ENCODE assay signal across 10 cellular contexts in genomic region chr17:76700290-76700626, GRCh38. TPM values are rescaled to one million over a fixed set of nuclear protein-coding genes. Genes with fewer than 3 reads are reported as not detected.
DNase-seq lines count a peak whose midpoint lies in the region; ATAC-seq and TF ChIP-seq lines count a peak whose summit lies in the region.
"Had no signal": no experiment of that assay in that cellular context is flagged by ENCODE, and none has a peak within 500 bp of the region (broad histone marks: within the 10 kb centered on the region; RNA-seq: fewer than 3 reads in every experiment).

No MANE protein-coding gene starts in this region.

- H3K9me2 ChIP-seq in GM23248 (ENCODE audit: insufficient read depth) (no peaks in the 10 kb centered on the region), hepatocyte (replicated peaks; ENCODE audit: insufficient read depth) (no peaks in the 10 kb centered on the region)

- no peaks in the 10 kb centered on the region; the same call in 1 of the 2 replicates for H4K20me1 ChIP-seq in GM23248 (ENCODE audit: insufficient read depth)
- peaks cover 15% of the 10 kb centered on the region for H4K20me1 ChIP-seq in hepatocyte (ENCODE audit: insufficient read depth, poor library complexity, severe bottlenecking)

- DNase-seq in GM23248 (peak; percentile 52), adipocyte (ENCODE audit: low read depth) (no peak), hepatocyte (ENCODE audit: low spot score) (no peak), C1 segment of cervical spinal cord (lab: John Stamatoyannopoulos, UW) (no peak), ACHN (no peak)
- DNase-seq: foreskin melanocyte; stimulated activated CD4-positive, alpha-beta T cell treated with anti-CD3 and anti-CD28 coated beads, Interleukin-12 subunit alpha, Interleukin-12 subunit beta, amount 100 ng/mL, for 4 hours had no signal

- peak overlapping the region; percentile 86 for H3K9ac ChIP-seq in GM23248
- peak overlapping the region; percentile 78 for H3K9ac ChIP-seq in adipocyte (ENCODE audit: low read length)
- peak overlapping the region; percentile 72 for H3K9ac ChIP-seq in skeletal muscle satellite cell (ENCODE audit: low read depth, low read length)

- H3K9me3 ChIP-seq in GM23248 (ENCODE audit: low read depth): no peaks in the 10 kb centered on the region
- no peaks in the 10 kb centered on the region for H3K9me3 ChIP-seq in adipocyte (ENCODE audit: control insufficient read depth, low read length)
- H3K9me3 ChIP-seq in hepatocyte (ENCODE audit: low read depth): no peaks in the 10 kb centered on the region
- H3K9me3 ChIP-seq in skeletal muscle satellite cell (replicated peaks; ENCODE audit: low read length): no peaks in the 10 kb centered on the region

- TF ChIP-seq CTCF in hepatocyte (IDR thresholded peaks at IDR 0.05; ENCODE audit: poor library complexity): no peak

- in situ Hi-C loops in GM23248 (cut with MboI) (no loop called here), ACHN (cut with HindIII; ENCODE audit: low pct_ligation_motif_present, low pct_unique_long_range_greater_than_20kb, low sequenced_read_pairs) (no loop called here)

- no peaks in the 10 kb centered on the region for H3K36me3 ChIP-seq in GM23248 (ENCODE audit: low read depth)
- H3K36me3 ChIP-seq in adipocyte (ENCODE audit: control insufficient read depth, insufficient read depth, low read length, severe bottlenecking): no peaks in the 10 kb centered on the region
- H3K36me3 ChIP-seq in hepatocyte (replicated peaks; ENCODE audit: insufficient read depth, low read depth): no peaks in the 10 kb centered on the region
- H3K36me3 ChIP-seq in skeletal muscle satellite cell (ENCODE audit: insufficient read depth, low read length): peaks cover 1% of the 10 kb centered on the region

- H3K4me2 ChIP-seq in GM23248 (ENCODE audit: unreplicated experiment) (peak overlapping the region; percentile 86), hepatocyte (peak overlapping the region; percentile 63), skeletal muscle satellite cell (ENCODE audit: low read length) (peak overlapping the region; percentile 85)

- H3K27ac ChIP-seq in GM23248 (peak overlapping the region; percentile 98), hepatocyte (peak overlapping the region; percentile 77)

- H2AFZ ChIP-seq in GM23248: peak overlapping the region; percentile 25; the same call in 1 of the 2 replicates
- H2AFZ ChIP-seq in hepatocyte: no peak overlapping the region

- H3K79me2 ChIP-seq in GM23248 (ENCODE audit: insufficient read depth) (peaks cover 100% of the 10 kb centered on the region), hepatocyte (peaks cover 81% of the 10 kb centered on the region)

- H3K4me1 ChIP-seq in GM23248 (ENCODE audit: insufficient read depth) (peaks cover 68% of the 10 kb centered on the region), adipocyte (ENCODE audit: control insufficient read depth, insufficient read depth, low read length) (peaks cover 60% of the 10 kb centered on the region), hepatocyte (ENCODE audit: insufficient read depth) (peaks cover 39% of the 10 kb centered on the region), skeletal muscle satellite cell (ENCODE audit: control insufficient read depth, insufficient read depth, low read length) (peaks cover 68% of the 10 kb centered on the region)

- no peaks in the 10 kb centered on the region for H3K27me3 ChIP-seq in GM23248 (replicated peaks; ENCODE audit: insufficient read depth)
- no peaks in the 10 kb centered on the region for H3K27me3 ChIP-seq in adipocyte (replicated peaks; ENCODE audit: control insufficient read depth, insufficient read depth, low read length)
- H3K27me3 ChIP-seq in hepatocyte: no peaks in the 10 kb centered on the region
- H3K27me3 ChIP-seq in skeletal muscle satellite cell (ENCODE audit: control insufficient read depth, insufficient read depth, low read length): no peaks in the 10 kb centered on the region

- H3K4me3 ChIP-seq in GM23248 (peak overlapping the region; percentile 67), adipocyte (ENCODE audit: low read length) (peak overlapping the region; percentile 50), hepatocyte (no peak overlapping the region), skeletal muscle satellite cell (ENCODE audit: low read length) (peak overlapping the region; percentile 50)

- ATAC-seq in GM18873 (IDR thresholded peaks at IDR 0.05; ENCODE audit: low FRiP score, unreplicated experiment) (no peak), HG03571 (IDR thresholded peaks at IDR 0.05; ENCODE audit: unreplicated experiment) (no peak)

- peaks cover 59% of the 10 kb centered on the region for H3F3A ChIP-seq in GM23248 (ENCODE audit: insufficient read depth)

- 11 to 12% methylated on average over 9 of the region's 9 CpGs for WGBS in GM23248 (ENCODE audit: low coverage in 1 of 2, low lambda C conversion rate in 2 of 2, missing lambda C conversion rate in 2 of 2), 2 experiments
- 83% methylated on average over 9 of the region's 9 CpGs for WGBS in hepatocyte (ENCODE audit: low lambda C conversion rate, missing lambda C conversion rate)

RNA-seq across cellular contexts. Expression of gene MXRA7, which starts 10.5 kb away (rescaled TPM):
- 483 and 625 TPM in 2 replicates for total RNA-seq in GM23248 (2014; rRNA removed; shearing (Covaris generic))
- polyA plus RNA-seq in GM23248 (2016; fragmentation: Nextera tagmentation; extraction: Ambion mirVana) (46.8 and 48.0 TPM in 2 replicates), hepatocyte (117 and 138 TPM in 2 replicates)
- total RNA-seq in hepatocyte: 101 and 102 TPM in 2 replicates
- total RNA-seq in skeletal muscle satellite cell (2012; rRNA removed): 186 and 268 TPM in 2 replicates

RNA-seq across cellular contexts. Expression of gene JMJD6, which starts 26.1 kb away (rescaled TPM):
- total RNA-seq in GM23248 (2014; rRNA removed; shearing (Covaris generic)): 19.0 and 33.3 TPM in 2 replicates
- polyA plus RNA-seq in GM23248 (2016; fragmentation: Nextera tagmentation; extraction: Ambion mirVana) (40.0 and 41.5 TPM in 2 replicates), hepatocyte (34.5 and 44.8 TPM in 2 replicates)
- 19.3 and 19.5 TPM in 2 replicates for total RNA-seq in hepatocyte
- 21.0 and 22.7 TPM in 2 replicates for total RNA-seq in skeletal muscle satellite cell (2012; rRNA removed)

RNA-seq across cellular contexts. Expression of gene METTL23, which starts 26.4 kb away (rescaled TPM):
- total RNA-seq in GM23248 (2014; rRNA removed; shearing (Covaris generic)): 22.5 and 35.6 TPM in 2 replicates
- polyA plus RNA-seq in GM23248 (2016; fragmentation: Nextera tagmentation; extraction: Ambion mirVana): 49.9 and 54.8 TPM in 2 replicates
- 36.6 and 36.8 TPM in 2 replicates for total RNA-seq in hepatocyte
- polyA plus RNA-seq in hepatocyte: 48.0 and 56.5 TPM in 2 replicates
- total RNA-seq in skeletal muscle satellite cell (2012; rRNA removed): 25.1 and 32.2 TPM in 2 replicates

RNA-seq across cellular contexts. Expression of gene SRSF2, which starts 36.9 kb away (rescaled TPM):
- total RNA-seq in GM23248 (2014; rRNA removed; shearing (Covaris generic)): 147 and 165 TPM in 2 replicates
- polyA plus RNA-seq in GM23248 (2016; fragmentation: Nextera tagmentation; extraction: Ambion mirVana) (116 and 123 TPM in 2 replicates), hepatocyte (152 and 173 TPM in 2 replicates)
- 152 and 157 TPM in 2 replicates for total RNA-seq in hepatocyte
- total RNA-seq in skeletal muscle satellite cell (2012; rRNA removed): 193 and 226 TPM in 2 replicates

RNA-seq across cellular contexts. Expression of gene MFSD11, which starts 37.7 kb away (rescaled TPM):
- 29.8 and 30.6 TPM in 2 replicates for total RNA-seq in GM23248 (2014; rRNA removed; shearing (Covaris generic))
- polyA plus RNA-seq in GM23248 (2016; fragmentation: Nextera tagmentation; extraction: Ambion mirVana) (24.2 TPM in 2 replicates), hepatocyte (35.4 and 43.5 TPM in 2 replicates)
- 59.4 and 66.6 TPM in 2 replicates for total RNA-seq in hepatocyte
- 24.6 and 27.7 TPM in 2 replicates for total RNA-seq in skeletal muscle satellite cell (2012; rRNA removed)
